1 cellular context compared by ENCODE assay signal in the genomic region with DNA sequence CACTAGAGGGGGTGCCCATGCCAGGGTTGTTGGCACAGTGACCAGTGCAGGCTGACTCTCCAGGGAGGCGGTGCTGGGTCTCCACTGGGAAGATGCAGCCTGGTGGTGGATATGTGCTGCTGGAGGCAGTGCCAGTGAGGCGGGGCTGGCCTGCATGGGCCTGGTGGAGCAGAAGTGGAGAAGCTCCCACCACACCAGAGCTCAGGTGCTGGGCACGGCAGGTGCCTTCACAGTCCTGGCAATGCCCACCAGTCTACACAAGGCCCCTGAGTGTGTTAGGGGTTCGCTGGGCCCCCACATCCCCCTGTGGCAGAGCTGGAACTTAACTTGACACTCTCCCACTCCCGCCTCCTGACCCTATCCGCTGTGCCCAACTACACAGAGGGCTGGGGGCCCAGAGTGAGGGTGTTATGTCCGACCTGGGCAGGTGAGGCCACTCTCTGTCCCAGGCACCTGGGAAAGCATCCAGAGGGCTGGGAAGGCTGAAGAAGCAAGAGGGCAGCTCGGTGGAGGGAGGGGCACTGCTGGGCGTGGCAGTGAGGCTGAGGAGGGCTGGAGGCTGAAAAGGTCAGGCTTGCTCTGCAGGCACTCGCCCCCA.
TF ChIP-seq lines count a peak whose summit lies in the region.

No MANE protein-coding gene starts in this region.

TF ChIP-seq in K562, 482 proteins besides CTCF, POLR2A, EP300 and RAD21:
- TF ChIP-seq ZNF699 (CRISPR knock-in tag; IDR thresholded peaks at IDR 0.05; ENCODE audit: insufficient replicate concordance), result no peak
- TF ChIP-seq ZNF445 (CRISPR knock-in tag; IDR thresholded peaks at IDR 0.05; ENCODE audit: low read depth), result no peak
- TF ChIP-seq ZFP36 (IDR thresholded peaks at IDR 0.05; ENCODE audit: low read depth, low read length, partially characterized antibody), result peak; percentile 41
